21 cellular contexts compared by ENCODE assay signal in the genomic region with DNA sequence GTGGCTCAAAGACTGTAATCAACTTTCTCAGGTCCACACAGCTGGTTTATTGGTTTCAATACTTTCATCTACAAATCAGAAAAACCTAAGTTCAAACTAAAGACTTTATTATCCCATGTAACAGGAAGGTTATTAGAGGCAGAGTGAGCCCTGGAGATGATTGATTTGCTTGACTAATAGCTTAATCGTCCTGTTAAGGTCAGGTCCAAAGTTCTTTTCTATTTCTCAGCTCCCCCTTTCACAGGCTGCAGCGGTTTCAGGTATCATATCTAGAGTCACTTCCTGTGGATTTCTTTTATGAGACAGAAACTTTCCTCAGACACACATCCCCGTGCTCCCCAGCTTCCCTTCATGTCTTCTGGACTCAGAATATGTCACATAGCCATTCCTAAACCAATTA.
"Had no signal": no experiment of that assay in that cellular context is flagged by ENCODE, and none has a peak within 500 bp of the region (broad histone marks: within the 10 kb centered on the region; RNA-seq: fewer than 3 reads in every experiment).

No MANE protein-coding gene starts in this region.

- H3K27ac Mint-ChIP-seq: dendritic cell treated with granulocyte-macrophage colony-stimulating factor and Interleukin-4, amounts not matched to agents 40 ng/mL and 50 ng/mL, for 4 days; naive B cell; nephron had no signal

- H3K4me1 ChIP-seq: foreskin keratinocyte, parathyroid adenoma, sigmoid colon had no signal

- H3K4me3 ChIP-seq: lung, psoas muscle, sigmoid colon, skin epidermis had no signal

- H3K9ac ChIP-seq: parathyroid adenoma had no signal

- ATAC-seq: foreskin keratinocyte, left colon, left ventricle myocardium superior, psoas muscle had no signal

- H3K27me3 Mint-ChIP-seq: dendritic cell treated with granulocyte-macrophage colony-stimulating factor and Interleukin-4, amounts not matched to agents 40 ng/mL and 50 ng/mL, for 4 days; type B pancreatic cell had no signal

- H3K9me3 Mint-ChIP-seq: dendritic cell treated with granulocyte-macrophage colony-stimulating factor and Interleukin-4, amounts not matched to agents 40 ng/mL and 50 ng/mL, for 4 days; nephron had no signal

- H2AFZ ChIP-seq: parathyroid adenoma had no signal

- H3K27ac ChIP-seq: foreskin keratinocyte, parathyroid adenoma, psoas muscle, sigmoid colon, skin epidermis had no signal

- H3K9me3 ChIP-seq: psoas muscle, sigmoid colon had no signal

- H3K4me3 Mint-ChIP-seq: dendritic cell treated with granulocyte-macrophage colony-stimulating factor and Interleukin-4, amounts not matched to agents 40 ng/mL and 50 ng/mL, for 4 days; naive B cell; nephron; type B pancreatic cell had no signal

- DNase-seq: foreskin keratinocyte; kidney; left colon; left ventricle myocardium superior; mesenchymal stem cell; midbrain; naive B cell; occipital lobe; psoas muscle; sigmoid colon; stimulated activated CD4-positive, alpha-beta T cell treated with anti-CD3 and anti-CD28 coated beads, Interleukin-12 subunit alpha, Interleukin-12 subunit beta, amount 100 ng/mL, for 4 hours; stimulated activated CD4-positive, alpha-beta T cell treated with anti-CD3 and anti-CD28 coated beads, Interleukin-2, amount 100 ng/mL, for 48 hours; stimulated activated naive CD4-positive, alpha-beta T cell treated with Interleukin-2 at 50 U/mL for 16 hours had no signal

- FAIRE-seq: colon, kidney, urothelium cell line had no signal

- H3K27me3 ChIP-seq: foreskin keratinocyte, sigmoid colon had no signal

- H3K4me1 Mint-ChIP-seq: naive B cell had no signal

- H3K36me3 Mint-ChIP-seq: naive B cell, type B pancreatic cell had no signal

- H3K36me3 ChIP-seq: sigmoid colon had no signal

- H3K79me2 ChIP-seq: parathyroid adenoma had no signal
